ENCODE assay signal across 17 cellular contexts in genomic region chr16:74201561-74201960, GRCh38.
DNase-seq lines count a peak whose midpoint lies in the region; ATAC-seq and TF ChIP-seq lines count a peak whose summit lies in the region.
"Had no signal": no experiment of that assay in that cellular context is flagged by ENCODE, and none has a peak within 500 bp of the region (broad histone marks: within the 10 kb centered on the region; RNA-seq: fewer than 3 reads in every experiment).

No MANE protein-coding gene starts in this region.

- H3K4me1 ChIP-seq in A673 (ENCODE audit: insufficient read depth, low read length, poor library complexity, severe bottlenecking) (peaks cover 21% of the 10 kb centered on the region), tibial artery (no peaks in the 10 kb centered on the region), SJCRH30 (no peaks in the 10 kb centered on the region)
- H3K4me1 ChIP-seq: A549 had no signal

- CTCF ChIA-PET in A673 (lab: Charles Lee), result interaction anchor here (0.7 kb wide), 1 partner anchor 25 kb away, joined by 3 read pairs; no protein-coding TSS in a partner anchor

- ATAC-seq in GM19023 (IDR thresholded peaks at IDR 0.05; ENCODE audit: unreplicated experiment), result no peak
- ATAC-seq in HG02938 (IDR thresholded peaks at IDR 0.05; ENCODE audit: unreplicated experiment), result no peak
- ATAC-seq: A549; CD8-positive, alpha-beta T cell had no signal

- H3K4me3 ChIP-seq in A673 (ENCODE audit: low read depth, low read length, poor library complexity, severe bottlenecking), result no peak overlapping the region
- H3K4me3 ChIP-seq in SK-N-MC, result no peak overlapping the region
- no peak overlapping the region for H3K4me3 ChIP-seq in tibial artery
- H3K4me3 ChIP-seq in SJCRH30, result no peak overlapping the region
- H3K4me3 ChIP-seq: A549 had no signal

- intact Hi-C loops in A673 (cut with micrococcal nuclease; ENCODE audit: unreplicated experiment) (no loop called here), tibial artery (cut with DNase I; ENCODE audit: low total_unique reads) (no loop called here)

- TF ChIP-seq CTCF in A673 (conservative IDR thresholded peaks at IDR 0.05; ENCODE audit: low read depth, low read length) (no peak), tibial artery (IDR thresholded peaks at IDR 0.05) (no peak)

- no peak overlapping the region for H3K9ac ChIP-seq in SK-N-MC (ENCODE audit: insufficient read length)

- H3K36me3 ChIP-seq in A673 (ENCODE audit: insufficient read depth, low read length, poor library complexity, severe bottlenecking) (no peaks in the 10 kb centered on the region), SK-N-MC (ENCODE audit: insufficient read depth, low read length) (no peaks in the 10 kb centered on the region), tibial artery (no peaks in the 10 kb centered on the region), SJCRH30 (no peaks in the 10 kb centered on the region)

- H3K27ac ChIP-seq in A673 (ENCODE audit: low read depth, low read length, poor library complexity, severe bottlenecking), result peak overlapping the region; percentile 31
- H3K27ac ChIP-seq in SK-N-MC, result peak overlapping the region; percentile 54; the same call in 1 of the 2 replicates
- H3K27ac ChIP-seq in tibial artery, result no peak overlapping the region
- H3K27ac ChIP-seq in SJCRH30, result no peak overlapping the region
- H3K27ac ChIP-seq: A549 had no signal

- POLR2A ChIA-PET in A673 (lab: Charles Lee; ENCODE audit: low non-redundant PET), result no interaction called here

- peak; percentile 83 for DNase-seq in A673 (ENCODE audit: low spot score)
- peak; percentile 79 for DNase-seq in NCI-H146 (lab: John Stamatoyannopoulos, UW)
- peak; percentile 6 for DNase-seq in SK-N-MC (ENCODE audit: low read depth, low spot score)
- peak; percentile 3 for DNase-seq in foreskin melanocyte
- DNase-seq in tibial artery, result no peak
- DNase-seq in SJCRH30, result no peak
- DNase-seq: CD8-positive, alpha-beta T cell; COR-L47; DMS153; DMS79 treated with DMSO at 0.1 percent for 48 hours; EL; GOT3; H9; IMR-90 had no signal

- BruUV-seq in A673 (replicated peaks; lab: Mats Ljungman, UMichigan), result no TSS peak

- H3K27me3 ChIP-seq in A673 (replicated peaks; ENCODE audit: insufficient read depth, low read depth, low read length, poor library complexity) (no peaks in the 10 kb centered on the region), tibial artery (no peaks in the 10 kb centered on the region), SJCRH30 (no peaks in the 10 kb centered on the region)

- H3K9me3 ChIP-seq in A673 (ENCODE audit: low read depth, low read length, poor library complexity, severe bottlenecking) (no peaks in the 10 kb centered on the region), SK-N-MC (ENCODE audit: low read depth, low read length) (no peaks in the 10 kb centered on the region), tibial artery (no peaks in the 10 kb centered on the region), SJCRH30 (replicated peaks) (no peaks in the 10 kb centered on the region)
- H3K9me3 ChIP-seq: A549 had no signal

Comparison
In these comparisons a context has a peak if more than half of its experiments do, and no peak if none do; other contexts are left out.
1. DNase-seq: peak in A673 (single experiment), NCI-H146 (single experiment), SK-N-MC (single experiment) and foreskin melanocyte (single experiment); none in tibial artery (0 of 2) and SJCRH30 (0 of 2).
2. H3K27ac ChIP-seq: peak in A673 (single experiment) and SK-N-MC (single experiment); none in tibial artery (0 of 2) and SJCRH30 (single experiment).